1 cellular context compared by ENCODE assay signal in genomic region chr19:40305403-40305802, GRCh38.
TF ChIP-seq lines count a peak whose summit lies in the region.

No MANE protein-coding gene starts in this region.

TF ChIP-seq in K562, 482 proteins besides CTCF, POLR2A, EP300 and RAD21 (continued from another document):
- TF ChIP-seq PRDM10 (IDR thresholded peaks at IDR 0.05; ENCODE audit: partially characterized antibody) (no peak), CTBP1 (IDR thresholded peaks at IDR 0.05; ENCODE audit: borderline replicate concordance) (peak; percentile 38; the same call in 1 of the 2 replicates), JUN (IDR thresholded peaks at IDR 0.05; ENCODE audit: borderline replicate concordance, low read depth, low read length) (0 out of 2 replicates have a peak, but pooled peaks have one; percentile 14), JUN (CRISPR knock-in tag; IDR thresholded peaks at IDR 0.05; ENCODE audit: borderline replicate concordance) (no peak), XRCC5 (IDR thresholded peaks at IDR 0.05; ENCODE audit: low read depth, low read length) (0 out of 2 replicates have a peak, but pooled peaks have one; percentile 75), ZNF507 (tag; conservative IDR thresholded peaks at IDR 0.05) (no peak), ATF7 (IDR thresholded peaks at IDR 0.05) (peak; percentile 27; the same call in 1 of the 2 replicates), SOX6 (IDR thresholded peaks at IDR 0.05) (peak; percentile 9; the same call in 1 of the 2 replicates), HES1 (IDR thresholded peaks at IDR 0.05; ENCODE audit: low read depth) (no peak), FOXM1 (IDR thresholded peaks at IDR 0.05; ENCODE audit: low read depth) (peak; percentile 10; the same call in 1 of the 2 replicates), FOXM1 (CRISPR knock-in tag; IDR thresholded peaks at IDR 0.05; ENCODE audit: low read depth) (no peak), CC2D1A (IDR thresholded peaks at IDR 0.05) (peak; percentile 38; the same call in 1 of the 2 replicates), TCF7 (IDR thresholded peaks at IDR 0.05; ENCODE audit: borderline replicate concordance) (no peak), TEAD2 (tag; IDR thresholded peaks at IDR 0.05) (no peak), DEAF1 (CRISPR knock-in tag; IDR thresholded peaks at IDR 0.05) (peak; percentile 81), ARID3A (IDR thresholded peaks at IDR 0.05; ENCODE audit: borderline replicate concordance, low read depth, low read length) (0 out of 2 replicates have a peak, but pooled peaks have one; percentile 28), SP1 (CRISPR knock-in tag; IDR thresholded peaks at IDR 0.05) (0 out of 2 replicates have a peak, but pooled peaks have one; percentile 24), HCFC1 (IDR thresholded peaks at IDR 0.05; ENCODE audit: low read depth, low read length) (peak; percentile 13; the same call in 1 of the 2 replicates), JUND (IDR thresholded peaks at IDR 0.05; ENCODE audit: borderline replicate concordance, low read depth, low read length) (0 out of 2 replicates have a peak, but pooled peaks have one; percentile 28), JUND (tag; IDR thresholded peaks at IDR 0.05; ENCODE audit: borderline replicate concordance, low read depth, low read length) (no peak), SMC3 (conservative IDR thresholded peaks at IDR 0.05; ENCODE audit: insufficient read depth, low read depth, low read length) (peak; percentile 76)
